Comparison of ENCODE assay signal across 10 cellular contexts in genomic region chr1:27144920-27145661, GRCh38. TPM values are rescaled to one million over a fixed set of nuclear protein-coding genes. Genes with fewer than 3 reads are reported as not detected.
DNase-seq lines count a peak whose midpoint lies in the region; ATAC-seq and TF ChIP-seq lines count a peak whose summit lies in the region.
"Had no signal": no experiment of that assay in that cellular context is flagged by ENCODE, and none has a peak within 500 bp of the region (broad histone marks: within the 10 kb centered on the region; RNA-seq: fewer than 3 reads in every experiment).

No MANE protein-coding gene starts in this region.

- peak overlapping the region; percentile 15 for H3K4me3 ChIP-seq in coronary artery
- no peak overlapping the region for H3K4me3 ChIP-seq in mucosa of rectum (ENCODE audit: low read length in 2 of 2)
- no peak overlapping the region for H3K4me3 ChIP-seq in aorta (ENCODE audit: low read length in 2 of 2)

- WGBS in aorta, 2 donors, result 38 to 45% methylated on average over 5 of the region's 5 CpGs

- no peak for TF ChIP-seq CTCF in coronary artery (IDR thresholded peaks at IDR 0.05)

- H3K9me3 ChIP-seq in mucosa of rectum (ENCODE audit: control insufficient read depth in 2 of 2, low read length in 2 of 2) (no peaks in the 10 kb centered on the region), aorta (ENCODE audit: control insufficient read depth, low read length) (no peaks in the 10 kb centered on the region)

- peak; percentile 54 for DNase-seq in NCI-H2171 treated with DMSO at 0.1 percent for 48 hours (lab: John Stamatoyannopoulos, UW)
- no peak for DNase-seq in NCI-H2171 (lab: John Stamatoyannopoulos, UW)
- DNase-seq in coronary artery (ENCODE audit: low spot score), result no peak
- no peak for DNase-seq in aorta
- DNase-seq in stimulated activated CD4-positive, alpha-beta T cell treated with anti-CD3 and anti-CD28 coated beads, Interleukin-2, amount 100 ng/mL, for 48 hours, result no peak
- DNase-seq in NCI-H1436 (lab: John Stamatoyannopoulos, UW), result no peak
- DNase-seq: activated naive CD8-positive, alpha-beta T cell treated with anti-CD3 and anti-CD28 coated beads, Interleukin-2, amount 10 ng/mL, durations not matched to agents 7 days and 5 days had no signal

- H3K9ac ChIP-seq in mucosa of rectum (ENCODE audit: low read depth in 1 of 2, low read length in 2 of 2), result no peak overlapping the region

- peaks cover 0 to 10% of the 10 kb centered on the region in 2 donors for H3K36me3 ChIP-seq in mucosa of rectum (ENCODE audit: control insufficient read depth in 2 of 2, insufficient read depth in 2 of 2, low read length in 2 of 2)
- no peaks in the 10 kb centered on the region for H3K36me3 ChIP-seq in aorta (ENCODE audit: control insufficient read depth in 1 of 2, insufficient read depth in 2 of 2, low read length in 1 of 2)

- peak; percentile 70 for ATAC-seq in aorta (ENCODE audit: low FRiP score)
- no peak for ATAC-seq in GM19467 (IDR thresholded peaks at IDR 0.05; ENCODE audit: unreplicated experiment)

- peaks cover 39 to 51% of the 10 kb centered on the region in 2 donors for H3K4me1 ChIP-seq in mucosa of rectum (ENCODE audit: control insufficient read depth in 2 of 2, insufficient read depth in 2 of 2, low read length in 2 of 2)
- no peaks in the 10 kb centered on the region for H3K4me1 ChIP-seq in aorta (ENCODE audit: control insufficient read depth in 1 of 2, insufficient read depth in 2 of 2, low read length in 2 of 2)

- no peaks in the 10 kb centered on the region for H3K27me3 ChIP-seq in mucosa of rectum (ENCODE audit: control insufficient read depth in 2 of 2, insufficient read depth in 2 of 2, low read length in 2 of 2)
- H3K27me3 ChIP-seq in aorta (ENCODE audit: control insufficient read depth in 1 of 2, insufficient read depth in 2 of 2, low read length in 1 of 2), result no peaks in the 10 kb centered on the region

- intact Hi-C loops in aorta (cut with DNase I), result no loop called here

- peak overlapping the region; percentile 67 to 87 for H3K27ac ChIP-seq in coronary artery
- H3K27ac ChIP-seq in mucosa of rectum (ENCODE audit: low read depth in 2 of 2, low read length in 2 of 2), result peak overlapping the region; percentile 68 to 79
- H3K27ac ChIP-seq in aorta (ENCODE audit: low read depth in 1 of 2, low read length in 2 of 2), result peak overlapping the region; percentile 48 to 96
- H3K27ac ChIP-seq: SK-N-MC had no signal

RNA-seq across cellular contexts. Expression of gene SLC9A1, which starts 9.8 kb away (rescaled TPM):
- 10 to 100 TPM; 17.6 to 24.9 TPM for total RNA-seq in aorta
- polyA plus RNA-seq in aorta, result 10 to 100 TPM in 1 of 2 donors, 1 to 10 TPM in 1; 4.5 to 10.1 TPM
